ENCODE assay signal across 14 cellular contexts in the genomic region with DNA sequence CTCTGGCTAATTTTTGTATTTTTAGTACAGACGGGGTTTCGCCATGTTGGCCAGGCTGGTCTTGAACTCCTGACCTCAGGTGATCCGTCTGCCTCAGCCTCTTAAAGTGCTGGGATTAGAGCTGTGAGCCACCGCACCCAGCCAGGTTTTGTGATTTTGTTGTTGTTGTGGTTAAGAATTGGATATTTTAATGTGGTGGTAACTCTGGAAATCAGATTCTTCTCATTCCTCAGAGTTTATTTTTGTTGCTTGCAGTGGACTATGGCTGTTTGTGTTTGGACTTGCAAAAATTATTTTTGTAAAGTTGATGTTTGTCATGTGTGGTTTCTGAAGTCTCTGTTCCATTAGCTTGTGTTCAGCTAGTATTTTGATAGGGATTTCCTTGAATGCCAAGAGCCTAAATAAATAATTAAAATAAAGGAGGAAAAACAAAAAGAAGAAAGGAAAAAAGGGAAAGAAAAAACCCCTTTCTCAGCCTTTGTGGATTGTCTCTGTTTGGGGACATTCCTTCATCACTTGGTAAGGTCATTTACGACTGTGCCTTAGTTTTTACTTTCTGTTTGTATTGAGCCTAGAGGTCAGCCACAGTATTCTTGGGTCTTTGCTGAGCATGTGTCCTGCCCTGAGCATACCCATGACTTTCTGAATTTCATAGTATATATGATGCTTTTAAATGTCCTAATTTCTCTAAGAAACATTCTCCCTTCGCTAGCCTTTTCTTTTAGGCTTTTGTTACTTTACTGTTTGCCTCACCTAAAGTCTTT. TPM values are rescaled to one million over a fixed set of nuclear protein-coding genes. Genes with fewer than 3 reads are reported as not detected.
DNase-seq lines count a peak whose midpoint lies in the region; ATAC-seq and TF ChIP-seq lines count a peak whose summit lies in the region.
"Had no signal": no experiment of that assay in that cellular context is flagged by ENCODE, and none has a peak within 500 bp of the region (broad histone marks: within the 10 kb centered on the region; RNA-seq: fewer than 3 reads in every experiment).

No MANE protein-coding gene starts in this region.

- peaks cover 8% of the 10 kb centered on the region for H3K36me3 Mint-ChIP-seq in chondrocyte (ENCODE audit: low read depth)

- H2AFZ ChIP-seq in parathyroid adenoma = no peak overlapping the region

- no peak overlapping the region for H3K4me2 ChIP-seq in parathyroid adenoma (ENCODE audit: low read length)

- peaks cover 11% of the 10 kb centered on the region for H3K9me3 Mint-ChIP-seq in chondrocyte (ENCODE audit: low read depth)
- H3K9me3 Mint-ChIP-seq: IgD-negative memory B cell had no signal

- H3K27me3 ChIP-seq in parathyroid adenoma (ENCODE audit: control insufficient read depth, insufficient read depth, low read length) = no peaks in the 10 kb centered on the region
- H3K27me3 ChIP-seq: heart right ventricle, testis had no signal

- no peak overlapping the region for H3K4me3 ChIP-seq in parathyroid adenoma (ENCODE audit: low read depth, low read length)
- H3K4me3 ChIP-seq: heart right ventricle, psoas muscle, testis had no signal

- in situ Hi-C loops in Caki2 (cut with HindIII; ENCODE audit: low pct_unique_long_range_greater_than_20kb, low sequenced_read_pairs) (no loop called here), GM13976 (cut with MboI; ENCODE audit: low sequenced_read_pairs, unreplicated experiment) (no loop called here)

- H3K79me2 ChIP-seq in parathyroid adenoma = peaks cover 45% of the 10 kb centered on the region

- H3K4me1 ChIP-seq in parathyroid adenoma = peaks cover 4% of the 10 kb centered on the region
- H3K4me1 ChIP-seq: psoas muscle, testis had no signal

- H3K27me3 Mint-ChIP-seq in chondrocyte (ENCODE audit: low read depth) = no peaks in the 10 kb centered on the region
- H3K27me3 Mint-ChIP-seq: IgD-negative memory B cell had no signal

- H3K9ac ChIP-seq in parathyroid adenoma = no peak overlapping the region

- peak; percentile 54 for DNase-seq in Caki2 (ENCODE audit: low read depth)
- peak; percentile 75 for DNase-seq in LHCN-M2 (ENCODE audit: low read depth)
- DNase-seq in chondrocyte (ENCODE audit: low spot score) = no peak
- DNase-seq in NCI-H524 (lab: John Stamatoyannopoulos, UW) = no peak
- no peak for DNase-seq in GM13976 (ENCODE audit: low spot score)
- DNase-seq: activated gamma-delta T cell treated with Interleukin-2 at 50 U/mL for 16 hours, heart right ventricle, NCI-H526 treated with DMSO at 0.1 percent for 48 hours, psoas muscle, testis had no signal

- H3K27ac ChIP-seq in parathyroid adenoma = peak overlapping the region; percentile 19
- H3K27ac ChIP-seq: psoas muscle, testis had no signal

- H3K36me3 ChIP-seq in parathyroid adenoma (ENCODE audit: control insufficient read depth, insufficient read depth, low read length) = no peaks in the 10 kb centered on the region
- H3K36me3 ChIP-seq: heart right ventricle had no signal

- H3K4me1 Mint-ChIP-seq in chondrocyte (ENCODE audit: low read depth) = peaks cover 14% of the 10 kb centered on the region

- H3K4me3 Mint-ChIP-seq in chondrocyte (ENCODE audit: unreplicated experiment) = no peak overlapping the region

- no peak for TF ChIP-seq CTCF in chondrocyte (IDR thresholded peaks at IDR 0.05)
- TF ChIP-seq CTCF in parathyroid adenoma (IDR thresholded peaks at IDR 0.05) = no peak
- TF ChIP-seq CTCF in GM13976 (IDR thresholded peaks at IDR 0.05; ENCODE audit: borderline replicate concordance, control extremely low read depth, extremely low read depth, insufficient read depth, missing control alignments) = no peak

- no peak for ATAC-seq in GM21786 (IDR thresholded peaks at IDR 0.05; ENCODE audit: unreplicated experiment)
- ATAC-seq: psoas muscle, Right ventricle myocardium inferior had no signal

- H3K27ac Mint-ChIP-seq in chondrocyte (ENCODE audit: unreplicated experiment) = peak overlapping the region; percentile 73

- H3K9me3 ChIP-seq in parathyroid adenoma (ENCODE audit: control insufficient read depth, low read length) = no peaks in the 10 kb centered on the region
- H3K9me3 ChIP-seq: psoas muscle, testis had no signal

RNA-seq across cellular contexts. Expression of gene PBX3, which starts 37.3 kb away (rescaled TPM):
- 9.3 and 44.3 TPM in 2 replicates for total RNA-seq in Caki2 (2014; rRNA removed; shearing (Covaris generic); ENCODE audit: low replicate concordance)
- 38.1 and 44.4 TPM in 2 replicates for total RNA-seq in LHCN-M2 (2014; rRNA removed)
- polyA plus RNA-seq in LHCN-M2 (2012) = 22.1 TPM
- 24.1 to 32.8 TPM (median 26.6 TPM) in 3 replicates for total RNA-seq in chondrocyte

Comparison
In these comparisons a context has a peak if more than half of its experiments do, and no peak if none do; other contexts are left out.
1. DNase-seq: peak in Caki2 (single experiment) and LHCN-M2 (single experiment); none in chondrocyte (single experiment), NCI-H524 (0 of 2) and GM13976 (single experiment).